In the genomic region with DNA sequence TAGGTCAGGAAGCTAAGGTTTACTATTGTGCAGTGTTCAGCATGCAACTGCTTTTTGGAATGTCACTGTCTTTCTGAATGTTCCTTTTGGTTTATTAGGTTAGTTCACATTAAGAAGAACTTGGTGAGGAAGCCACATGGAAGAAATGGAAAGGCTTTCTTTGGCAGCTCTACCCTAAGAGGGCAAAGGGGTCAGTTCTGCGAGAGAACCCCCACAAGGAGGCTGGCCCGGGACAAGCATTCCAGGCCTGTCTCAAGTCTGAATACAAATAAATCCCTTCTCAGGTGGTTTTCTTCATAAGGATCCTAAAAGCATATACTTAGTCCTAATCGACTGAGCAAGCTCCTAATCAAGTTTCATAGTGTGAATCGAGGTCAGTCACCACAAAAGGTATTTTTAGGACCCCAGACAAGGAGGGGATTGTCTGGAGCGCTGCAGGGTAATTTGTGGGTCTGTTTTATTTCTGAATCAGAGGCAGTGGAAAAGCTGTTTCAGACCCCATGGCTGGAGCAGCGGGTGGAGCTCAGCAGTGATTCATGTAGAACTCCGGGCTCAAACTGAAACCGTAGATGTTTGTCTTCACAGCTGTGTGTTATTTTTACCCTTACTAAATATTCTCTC, we compare ENCODE assay signal across 14 cellular contexts.
DNase-seq lines count a peak whose midpoint lies in the region; ATAC-seq, FAIRE-seq and TF ChIP-seq lines count a peak whose summit lies in the region.
"Had no signal": no experiment of that assay in that cellular context is flagged by ENCODE, and none has a peak within 500 bp of the region (broad histone marks: within the 10 kb centered on the region; RNA-seq: fewer than 3 reads in every experiment).

No MANE protein-coding gene starts in this region.

- H3K4me3 Mint-ChIP-seq in activated CD4-positive, alpha-beta memory T cell treated with anti-CD3 and anti-CD28 coated beads for 36 hours, result no peak overlapping the region
- H3K4me3 Mint-ChIP-seq: activated naive CD8-positive, alpha-beta T cell had no signal

- H3K27me3 Mint-ChIP-seq in activated CD4-positive, alpha-beta memory T cell treated with anti-CD3 and anti-CD28 coated beads for 36 hours, result no peaks in the 10 kb centered on the region

- H3K27ac ChIP-seq in right atrium auricular region, result peak overlapping the region in 1 of 2 donors; percentile 19

- POLR2A ChIA-PET in activated CD4-positive, alpha-beta memory T cell treated with anti-CD3 and anti-CD28 coated beads for 36 hours (lab: Charles Lee), result no interaction called here

- CTCF ChIA-PET in activated CD4-positive, alpha-beta memory T cell treated with anti-CD3 and anti-CD28 coated beads for 36 hours (lab: Charles Lee), result no interaction called here

- H3K27ac Mint-ChIP-seq in activated CD4-positive, alpha-beta memory T cell treated with anti-CD3 and anti-CD28 coated beads for 36 hours, result no peak overlapping the region
- H3K27ac Mint-ChIP-seq: activated naive CD8-positive, alpha-beta T cell had no signal

- H3K27me3 ChIP-seq in right atrium auricular region (no peaks in the 10 kb centered on the region), bronchial epithelial cell (ENCODE audit: control insufficient read depth, insufficient read depth, low read length) (no peaks in the 10 kb centered on the region)

- peak overlapping the region in 1 of 2 donors; percentile 11 for H3K4me3 ChIP-seq in right atrium auricular region
- H3K4me3 ChIP-seq in bronchial epithelial cell (ENCODE audit: low read depth, low read length), result no peak overlapping the region

- no peaks in the 10 kb centered on the region for H3K4me1 Mint-ChIP-seq in activated CD4-positive, alpha-beta memory T cell treated with anti-CD3 and anti-CD28 coated beads for 36 hours (ENCODE audit: low read depth)

- no peak for TF ChIP-seq CTCF in right atrium auricular region (IDR thresholded peaks at IDR 0.05)
- no peak for TF ChIP-seq CTCF in bronchial epithelial cell (IDR thresholded peaks at IDR 0.05; ENCODE audit: insufficient read depth, low read length, severe bottlenecking)

- H3K4me1 ChIP-seq in right atrium auricular region, result peaks cover 0 to 34% of the 10 kb centered on the region in 2 donors

- H3K36me3 ChIP-seq in right atrium auricular region (no peaks in the 10 kb centered on the region), bronchial epithelial cell (ENCODE audit: control insufficient read depth, insufficient read depth, low read length) (no peaks in the 10 kb centered on the region)

- intact Hi-C loops in cardiac septum (cut with DNase I), result no loop called here
- intact Hi-C loops in activated CD4-positive, alpha-beta memory T cell treated with anti-CD3 and anti-CD28 coated beads for 36 hours (cut with micrococcal nuclease), result no loop called here

- ATAC-seq in HG03571 (IDR thresholded peaks at IDR 0.05; ENCODE audit: unreplicated experiment) (no peak), GM21619 (IDR thresholded peaks at IDR 0.05; ENCODE audit: unreplicated experiment) (no peak)

- no peaks in the 10 kb centered on the region for H3K9me3 ChIP-seq in right atrium auricular region

- no peak for FAIRE-seq in bronchial epithelial cell (lab: Jason Lieb, UNC)
- FAIRE-seq: frontal cortex, GM19239 had no signal

- H3K9me3 Mint-ChIP-seq in activated CD4-positive, alpha-beta memory T cell treated with anti-CD3 and anti-CD28 coated beads for 36 hours, result no peaks in the 10 kb centered on the region

- DNase-seq in right atrium auricular region (ENCODE audit: low spot score) (peak; percentile 60), cardiac septum (ENCODE audit: low spot score) (no peak), bronchial epithelial cell (ENCODE audit: low read depth) (peak; percentile 57), lung microvascular endothelial cell (ENCODE audit: low read depth in 2 of 2) (peak; percentile 74 to 78)
- DNase-seq in stimulated activated CD8-positive, alpha-beta memory T cell treated with anti-CD3 and anti-CD28 coated beads, Interleukin-4, amount 100 ng/mL, for 48 hours, result no peak
- DNase-seq in activated CD4-positive, alpha-beta memory T cell treated with anti-CD3 and anti-CD28 coated beads for 36 hours, result no peak
- DNase-seq: activated CD4-positive, alpha-beta T cell treated with anti-CD3 and anti-CD28 coated beads for 4 hours; midbrain; NCI-H2029 had no signal

- no peaks in the 10 kb centered on the region for H3K36me3 Mint-ChIP-seq in activated CD4-positive, alpha-beta memory T cell treated with anti-CD3 and anti-CD28 coated beads for 36 hours
- H3K36me3 Mint-ChIP-seq: activated naive CD8-positive, alpha-beta T cell had no signal

Comparison
In these comparisons a context has a peak if more than half of its experiments do, and no peak if none do; other contexts are left out.
1. DNase-seq: peak in right atrium auricular region (single experiment), bronchial epithelial cell (single experiment) and lung microvascular endothelial cell (2 of 2); none in cardiac septum (single experiment), stimulated activated CD8-positive, alpha-beta memory T cell treated with anti-CD3 and anti-CD28 coated beads, Interleukin-4, amount 100 ng/mL, for 48 hours (single experiment) and activated CD4-positive, alpha-beta memory T cell treated with anti-CD3 and anti-CD28 coated beads for 36 hours (single experiment).